ENCODE assay signal across 2 cellular contexts in the genomic region with DNA sequence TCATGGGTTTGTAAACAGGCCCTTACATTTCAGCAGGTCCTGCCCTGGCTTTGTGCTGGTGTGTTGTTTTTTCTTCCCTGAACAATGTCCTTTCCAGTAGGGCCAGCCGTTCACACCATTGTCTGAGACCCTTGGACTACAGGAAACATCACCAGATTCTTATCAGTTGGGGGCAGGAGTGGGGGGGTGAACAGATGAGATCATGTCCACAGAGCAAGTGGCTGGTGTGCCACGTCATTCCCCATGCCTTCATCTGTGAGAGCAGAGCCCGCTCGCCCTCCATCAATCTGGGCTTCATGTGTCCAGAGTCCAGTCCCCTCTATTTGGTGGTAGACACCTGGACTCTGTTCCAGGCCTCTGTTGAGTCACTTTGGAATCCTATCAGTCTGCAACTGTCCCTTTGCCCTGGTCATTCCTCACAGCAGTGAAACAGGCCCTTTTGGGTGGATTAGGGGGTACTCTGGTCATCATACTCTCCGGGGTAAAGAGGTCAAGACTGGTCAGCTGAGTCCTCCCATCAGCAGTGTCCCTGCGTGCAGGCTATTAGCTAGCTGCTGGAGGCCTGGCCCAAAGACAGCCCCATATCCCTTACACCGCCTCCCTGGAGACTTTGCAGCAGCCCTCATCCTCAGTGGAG.
TF ChIP-seq lines count a peak whose summit lies in the region.

No MANE protein-coding gene starts in this region.

TF ChIP-seq in IMR-90, 13 proteins besides CTCF, POLR2A, EP300 and RAD21:
- TF ChIP-seq BHLHE40 (IDR thresholded peaks at IDR 0.05; ENCODE audit: low read depth, low read length) (no peak), NFE2L2 (IDR thresholded peaks at IDR 0.05; ENCODE audit: low read depth, low read length) (no peak), MXI1 (IDR thresholded peaks at IDR 0.05; ENCODE audit: borderline replicate concordance, low read depth, low read length) (no peak), SMC3 (IDR thresholded peaks at IDR 0.05; ENCODE audit: low read depth, low read length) (no peak)

TF ChIP-seq in GM23338, 12 proteins besides CTCF, POLR2A, EP300 and RAD21:
- no peak for TF ChIP-seq ZNF331 (CRISPR knock-in tag; IDR thresholded peaks at IDR 0.05; ENCODE audit: low read depth)
- no peak for TF ChIP-seq POLR2AphosphoS5 (IDR thresholded peaks at IDR 0.05; ENCODE audit: low read depth)
- TF ChIP-seq, protein P1, sequence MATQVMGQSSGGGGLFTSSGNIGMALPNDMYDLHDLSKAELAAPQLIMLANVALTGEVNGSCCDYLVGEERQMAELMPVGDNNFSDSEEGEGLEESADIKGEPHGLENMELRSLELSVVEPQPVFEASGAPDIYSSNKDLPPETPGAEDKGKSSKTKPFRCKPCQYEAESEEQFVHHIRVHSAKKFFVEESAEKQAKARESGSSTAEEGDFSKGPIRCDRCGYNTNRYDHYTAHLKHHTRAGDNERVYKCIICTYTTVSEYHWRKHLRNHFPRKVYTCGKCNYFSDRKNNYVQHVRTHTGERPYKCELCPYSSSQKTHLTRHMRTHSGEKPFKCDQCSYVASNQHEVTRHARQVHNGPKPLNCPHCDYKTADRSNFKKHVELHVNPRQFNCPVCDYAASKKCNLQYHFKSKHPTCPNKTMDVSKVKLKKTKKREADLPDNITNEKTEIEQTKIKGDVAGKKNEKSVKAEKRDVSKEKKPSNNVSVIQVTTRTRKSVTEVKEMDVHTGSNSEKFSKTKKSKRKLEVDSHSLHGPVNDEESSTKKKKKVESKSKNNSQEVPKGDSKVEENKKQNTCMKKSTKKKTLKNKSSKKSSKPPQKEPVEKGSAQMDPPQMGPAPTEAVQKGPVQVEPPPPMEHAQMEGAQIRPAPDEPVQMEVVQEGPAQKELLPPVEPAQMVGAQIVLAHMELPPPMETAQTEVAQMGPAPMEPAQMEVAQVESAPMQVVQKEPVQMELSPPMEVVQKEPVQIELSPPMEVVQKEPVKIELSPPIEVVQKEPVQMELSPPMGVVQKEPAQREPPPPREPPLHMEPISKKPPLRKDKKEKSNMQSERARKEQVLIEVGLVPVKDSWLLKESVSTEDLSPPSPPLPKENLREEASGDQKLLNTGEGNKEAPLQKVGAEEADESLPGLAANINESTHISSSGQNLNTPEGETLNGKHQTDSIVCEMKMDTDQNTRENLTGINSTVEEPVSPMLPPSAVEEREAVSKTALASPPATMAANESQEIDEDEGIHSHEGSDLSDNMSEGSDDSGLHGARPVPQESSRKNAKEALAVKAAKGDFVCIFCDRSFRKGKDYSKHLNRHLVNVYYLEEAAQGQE (IDR thresholded peaks at IDR 0.05; ENCODE audit: unreplicated experiment): no peak
- TF ChIP-seq NANOG (IDR thresholded peaks at IDR 0.05; ENCODE audit: borderline replicate concordance): no peak
- no peak for TF ChIP-seq JUNB (IDR thresholded peaks at IDR 0.05; ENCODE audit: unreplicated experiment)
